In genomic region chr2:230946429-230947234, GRCh38 we compare ENCODE assay signal across 19 cellular contexts. TPM values are rescaled to one million over a fixed set of nuclear protein-coding genes. Genes with fewer than 3 reads are reported as not detected.
DNase-seq lines count a peak whose midpoint lies in the region; ATAC-seq and TF ChIP-seq lines count a peak whose summit lies in the region.
"Had no signal": no experiment of that assay in that cellular context is flagged by ENCODE, and none has a peak within 500 bp of the region (broad histone marks: within the 10 kb centered on the region; RNA-seq: fewer than 3 reads in every experiment).

No MANE protein-coding gene starts in this region.

- intact Hi-C loops in activated CD4-positive, alpha-beta T cell treated with anti-CD3 and anti-CD28 coated beads for 36 hours (cut with DNase I, micrococcal nuclease): no loop called here
- intact Hi-C loops in dendritic cell treated with granulocyte-macrophage colony-stimulating factor and Interleukin-4, amounts not matched to agents 40 ng/mL and 50 ng/mL, for 4 days (cut with micrococcal nuclease): loop anchor here (5.0 kb wide), 1 partner anchor 41 kb away; no protein-coding TSS in a partner anchor

- H3K36me3 Mint-ChIP-seq in activated CD4-positive, alpha-beta T cell treated with anti-CD3 and anti-CD28 coated beads for 36 hours (ENCODE audit: low read depth): no peaks in the 10 kb centered on the region
- peaks cover 7% of the 10 kb centered on the region for H3K36me3 Mint-ChIP-seq in dendritic cell treated with granulocyte-macrophage colony-stimulating factor and Interleukin-4, amounts not matched to agents 40 ng/mL and 50 ng/mL, for 4 days (ENCODE audit: low read depth)
- H3K36me3 Mint-ChIP-seq: CD8-positive, alpha-beta T cell had no signal

- no peak for TF ChIP-seq CTCF in GM06990 (IDR thresholded peaks at IDR 0.05; ENCODE audit: insufficient read depth, low read length, poor library complexity, severe bottlenecking)

- peak; percentile 24 for TF ChIP-seq POLR2A in GM19099 (IDR thresholded peaks at IDR 0.05; ENCODE audit: extremely low read depth, insufficient read length, low read depth)

- ATAC-seq in activated CD4-positive, alpha-beta T cell treated with anti-CD3 and anti-CD28 coated beads for 36 hours: no peak
- no peak for ATAC-seq in GM18907 (IDR thresholded peaks at IDR 0.05; ENCODE audit: unreplicated experiment)
- ATAC-seq: CD8-positive, alpha-beta T cell had no signal

- H3K4me1 Mint-ChIP-seq in activated CD4-positive, alpha-beta T cell treated with anti-CD3 and anti-CD28 coated beads for 36 hours: peaks cover 44% of the 10 kb centered on the region
- H3K4me1 Mint-ChIP-seq in dendritic cell treated with granulocyte-macrophage colony-stimulating factor and Interleukin-4, amounts not matched to agents 40 ng/mL and 50 ng/mL, for 4 days (ENCODE audit: low read depth): peaks cover 82% of the 10 kb centered on the region

- no peaks in the 10 kb centered on the region; the same call in 1 of the 2 replicates for H3K36me3 ChIP-seq in GM06990 (ENCODE audit: control insufficient read depth, insufficient read depth, low read length)

- H3K4me3 ChIP-seq in GM06990 (replicated peaks; ENCODE audit: low read depth, low read length): peak overlapping the region; percentile 68
- H3K4me3 ChIP-seq: GM23248 had no signal

- no peak overlapping the region for H3K27ac ChIP-seq in substantia nigra (ENCODE audit: low read depth, low read length, poor library complexity, severe bottlenecking)
- H3K27ac ChIP-seq: 22Rv1, GM23248 had no signal

- H3K9me3 Mint-ChIP-seq in activated CD4-positive, alpha-beta T cell treated with anti-CD3 and anti-CD28 coated beads for 36 hours (ENCODE audit: low read depth): no peaks in the 10 kb centered on the region
- no peaks in the 10 kb centered on the region for H3K9me3 Mint-ChIP-seq in dendritic cell treated with granulocyte-macrophage colony-stimulating factor and Interleukin-4, amounts not matched to agents 40 ng/mL and 50 ng/mL, for 4 days
- H3K9me3 Mint-ChIP-seq: CD8-positive, alpha-beta T cell had no signal

- H3K4me3 Mint-ChIP-seq in activated CD4-positive, alpha-beta T cell treated with anti-CD3 and anti-CD28 coated beads for 36 hours: peak overlapping the region; percentile 61
- H3K4me3 Mint-ChIP-seq in dendritic cell treated with granulocyte-macrophage colony-stimulating factor and Interleukin-4, amounts not matched to agents 40 ng/mL and 50 ng/mL, for 4 days: peak overlapping the region; percentile 26
- H3K4me3 Mint-ChIP-seq: CD8-positive, alpha-beta T cell had no signal

- CTCF ChIA-PET in activated CD4-positive, alpha-beta T cell treated with anti-CD3 and anti-CD28 coated beads for 36 hours (lab: Charles Lee): interaction anchor here (0.8 to 1.6 kb wide), 7 partner anchors 8 to 122 kb away, joined by 3 to 7 read pairs (median 4); partner anchors contain the start of gene GPR55

- H3K27me3 Mint-ChIP-seq in activated CD4-positive, alpha-beta T cell treated with anti-CD3 and anti-CD28 coated beads for 36 hours: peaks cover 4% of the 10 kb centered on the region
- peaks cover 5% of the 10 kb centered on the region for H3K27me3 Mint-ChIP-seq in dendritic cell treated with granulocyte-macrophage colony-stimulating factor and Interleukin-4, amounts not matched to agents 40 ng/mL and 50 ng/mL, for 4 days

- no peaks in the 10 kb centered on the region for H3K27me3 ChIP-seq in GM06990 (replicated peaks; ENCODE audit: control insufficient read depth, insufficient read depth, low read length)

- peak overlapping the region; percentile 8 for H3K27ac Mint-ChIP-seq in activated CD4-positive, alpha-beta T cell treated with anti-CD3 and anti-CD28 coated beads for 36 hours
- H3K27ac Mint-ChIP-seq in dendritic cell treated with granulocyte-macrophage colony-stimulating factor and Interleukin-4, amounts not matched to agents 40 ng/mL and 50 ng/mL, for 4 days: peak overlapping the region; percentile 96
- H3K27ac Mint-ChIP-seq: CD8-positive, alpha-beta T cell had no signal

- POLR2A ChIA-PET in activated CD4-positive, alpha-beta T cell treated with anti-CD3 and anti-CD28 coated beads for 36 hours (lab: Charles Lee): no interaction called here

- no peak for DNase-seq in activated CD4-positive, alpha-beta T cell treated with anti-CD3 and anti-CD28 coated beads for 36 hours
- no peak for DNase-seq in activated CD4-positive, alpha-beta T cell treated with anti-CD3 and anti-CD28 coated beads, Interleukin-2, amount 50 U/mL, for 1 hour
- DNase-seq in GM06990 (ENCODE audit: extremely low read depth, insufficient read length) (no peak), mesenteric fat pad (ENCODE audit: low spot score) (no peak), substantia nigra (lab: John Stamatoyannopoulos, UW) (no peak)
- DNase-seq: CD8-positive, alpha-beta T cell; DND-41; GDM1; GM23248; NCI-H1436 treated with DMSO at 0.1 percent for 48 hours; NCI-H345; NCI-H526 treated with DMSO at 0.1 percent for 48 hours had no signal

RNA-seq across cellular contexts. Expression of gene GPR55, which starts 21.6 kb away (rescaled TPM):
- 1 to 10 TPM; 3.6 to 4.0 TPM for total RNA-seq in activated CD4-positive, alpha-beta T cell treated with anti-CD3 and anti-CD28 coated beads for 36 hours
- total RNA-seq in mesenteric fat pad: 0.22 TPM
- total RNA-seq: GM23248 had no signal

RNA-seq across cellular contexts. Expression of gene SPATA3, which starts 49.3 kb away (rescaled TPM):
- total RNA-seq in activated CD4-positive, alpha-beta T cell treated with anti-CD3 and anti-CD28 coated beads for 36 hours: 1 to 10 TPM; 1.1 to 1.3 TPM
- not detected for total RNA-seq in mesenteric fat pad
- total RNA-seq: CD8-positive, alpha-beta T cell; GM23248; HT1080; OCI-LY7; RPMI7951 had no signal
